In genomic region chr19:1471514-1472107, GRCh38 we compare ENCODE assay signal across 1 cellular context.
TF ChIP-seq lines count a peak whose summit lies in the region.

No MANE protein-coding gene starts in this region.

TF ChIP-seq in endothelial cell of umbilical vein, 7 proteins besides CTCF, POLR2A, EP300 and RAD21:
- TF ChIP-seq EZH2 (IDR thresholded peaks at IDR 0.05; ENCODE audit: borderline replicate concordance, low read depth, low read length, severe bottlenecking), result no peak
- TF ChIP-seq JUN (IDR thresholded peaks at IDR 0.05; ENCODE audit: borderline replicate concordance, insufficient read depth, insufficient read length, low read depth), result no peak
